ENCODE assay signal across 9 cellular contexts in the genomic region with DNA sequence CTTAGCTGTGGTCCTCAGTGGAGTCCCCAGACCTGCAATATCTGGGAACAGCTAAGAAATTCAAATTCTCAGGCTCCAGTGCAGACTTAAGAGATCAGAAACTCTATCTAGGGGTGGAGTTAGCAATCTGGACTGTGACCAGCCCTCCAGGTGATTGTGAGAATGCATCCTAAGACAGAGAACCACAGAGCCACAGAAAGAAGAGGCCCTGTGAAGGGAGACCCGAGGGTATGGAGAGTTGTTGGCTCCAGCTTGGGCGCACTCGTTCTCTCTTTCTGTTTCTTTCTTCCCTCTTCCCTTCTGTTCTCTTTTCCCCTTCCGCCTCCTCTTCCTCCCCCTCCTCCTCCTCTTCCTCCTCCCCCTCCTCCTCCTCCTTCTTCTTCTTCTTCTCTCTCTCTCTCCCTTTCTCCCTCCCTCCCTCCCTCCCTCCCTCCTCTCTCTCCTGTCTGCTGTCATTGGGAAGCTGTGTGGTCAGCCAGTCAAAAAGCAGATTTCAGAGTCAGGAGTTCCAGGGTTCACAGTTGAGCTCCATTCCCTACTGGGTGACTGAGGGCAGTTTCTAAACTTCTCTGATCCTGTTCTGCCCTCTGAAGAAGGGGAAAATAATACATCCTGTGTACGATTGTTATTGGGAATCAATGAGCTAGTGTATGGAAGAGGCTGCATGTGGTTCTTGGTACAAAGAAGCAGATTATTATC.
DNase-seq lines count a peak whose midpoint lies in the region; ATAC-seq, FAIRE-seq and TF ChIP-seq lines count a peak whose summit lies in the region.
"Had no signal": no experiment of that assay in that cellular context is flagged by ENCODE, and none has a peak within 500 bp of the region (broad histone marks: within the 10 kb centered on the region; RNA-seq: fewer than 3 reads in every experiment).

No MANE protein-coding gene starts in this region.

- H3K27ac Mint-ChIP-seq in HFFc6 = peak overlapping the region; percentile 95
- H3K27ac Mint-ChIP-seq in astrocyte (ENCODE audit: unreplicated experiment) = peak overlapping the region; percentile 98
- peak overlapping the region; percentile 87 for H3K27ac Mint-ChIP-seq in mesothelial cell of epicardium
- no peak overlapping the region for H3K27ac Mint-ChIP-seq in CD14-positive monocyte

- DNase-seq in Daoy (ENCODE audit: low read depth) = peak; percentile 85
- no peak for DNase-seq in HFFc6
- peak; percentile 54 for DNase-seq in astrocyte (ENCODE audit: low read depth)
- DNase-seq in mesothelial cell of epicardium (ENCODE audit: low spot score in 2 of 2, unreplicated experiment in 2 of 2) = no peak
- no peak for DNase-seq in left lobe of liver (ENCODE audit: low spot score)
- DNase-seq in NCI-H2107 treated with DMSO at 0.1 percent for 48 hours (lab: John Stamatoyannopoulos, UW; ENCODE audit: unreplicated experiment) = no peak
- DNase-seq in CD14-positive monocyte (ENCODE audit: low spot score) = no peak
- no peak for DNase-seq in HTR-8/SVneo (ENCODE audit: insufficient read length, low spot score)

- intact Hi-C loops in CD14-positive monocyte (cut with micrococcal nuclease) = loop anchor here (2.0 to 10.0 kb wide), 7 partner anchors 113 to 493 kb away; partner anchors contain the start of genes HYCC1 (in 1 of the 2) and IL6 (in 1 of the 2)

- H3K79me2 ChIP-seq in astrocyte (ENCODE audit: insufficient read depth, low read length) = peaks cover 2% of the 10 kb centered on the region

- H3K27me3 ChIP-seq in astrocyte (ENCODE audit: insufficient read depth, low read length) = no peaks in the 10 kb centered on the region

- peak overlapping the region; percentile 99 for H3K27ac ChIP-seq in astrocyte (ENCODE audit: low read depth, low read length)

- H3K4me3 Mint-ChIP-seq in HFFc6 (peak overlapping the region; percentile 83), astrocyte (ENCODE audit: unreplicated experiment) (no peak overlapping the region), mesothelial cell of epicardium (no peak overlapping the region), CD14-positive monocyte (peak overlapping the region in 1 of 2 donors; percentile 19)

- no peak for ATAC-seq in left lobe of liver

- H2AFZ ChIP-seq in astrocyte (ENCODE audit: low read depth, low read length) = no peak overlapping the region

- no peaks in the 10 kb centered on the region for H3K9me3 ChIP-seq in astrocyte (ENCODE audit: insufficient read depth, low read depth, low read length)

- H3K36me3 Mint-ChIP-seq in HFFc6 (ENCODE audit: low read depth) (no peaks in the 10 kb centered on the region; the same call in 1 of the 2 replicates), astrocyte (ENCODE audit: low read depth, unreplicated experiment) (no peaks in the 10 kb centered on the region), mesothelial cell of epicardium (no peaks in the 10 kb centered on the region), CD14-positive monocyte (peaks cover 0 to 2% of the 10 kb centered on the region in 2 donors)
- H3K36me3 Mint-ChIP-seq: IgD-negative memory B cell had no signal

- peaks cover 2% of the 10 kb centered on the region; the same call in 1 of the 2 replicates for H3K27me3 Mint-ChIP-seq in HFFc6 (ENCODE audit: insufficient read depth)
- no peaks in the 10 kb centered on the region for H3K27me3 Mint-ChIP-seq in astrocyte (ENCODE audit: low read depth, unreplicated experiment)
- no peaks in the 10 kb centered on the region for H3K27me3 Mint-ChIP-seq in mesothelial cell of epicardium (ENCODE audit: low read depth)
- peaks cover 31 to 39% (median 37%) of the 10 kb centered on the region in 3 donors for H3K27me3 Mint-ChIP-seq in CD14-positive monocyte (ENCODE audit: low read depth in 3 of 3)
- H3K27me3 Mint-ChIP-seq: IgD-negative memory B cell had no signal

- no peak for FAIRE-seq in astrocyte (lab: Jason Lieb, UNC)
- no peak for FAIRE-seq in HTR-8/SVneo (lab: Jason Lieb, UNC)

- peak; percentile 12; the same call in 1 of the 2 replicates for TF ChIP-seq CTCF in HFFc6 (IDR thresholded peaks at IDR 0.05)
- no peak for TF ChIP-seq CTCF in astrocyte (IDR thresholded peaks at IDR 0.05; ENCODE audit: insufficient read depth, low read depth, low read length)
- TF ChIP-seq CTCF in mesothelial cell of epicardium (IDR thresholded peaks at IDR 0.05; ENCODE audit: unreplicated experiment) = no peak
- no peak for TF ChIP-seq CTCF in CD14-positive monocyte (IDR thresholded peaks at IDR 0.05)

- H3K9me3 Mint-ChIP-seq in HFFc6 (no peaks in the 10 kb centered on the region), astrocyte (ENCODE audit: unreplicated experiment) (no peaks in the 10 kb centered on the region), mesothelial cell of epicardium (no peaks in the 10 kb centered on the region), CD14-positive monocyte (peaks cover 0 to 6% (median 0%) of the 10 kb centered on the region in 7 donors)

- peaks cover 63% of the 10 kb centered on the region for H3K4me1 ChIP-seq in astrocyte (ENCODE audit: insufficient read depth, low read length)

- peak overlapping the region; percentile 79 for H3K4me2 ChIP-seq in astrocyte (ENCODE audit: low read length)

- H3K9ac ChIP-seq in astrocyte (ENCODE audit: low read length) = peak overlapping the region; percentile 87

- peak overlapping the region; percentile 41 for H3K4me3 ChIP-seq in astrocyte (ENCODE audit: insufficient read depth, low read depth, low read length)

- H3K4me1 Mint-ChIP-seq in HFFc6 (ENCODE audit: low read depth) (peaks cover 72% of the 10 kb centered on the region), astrocyte (ENCODE audit: low read depth, unreplicated experiment) (peaks cover 53% of the 10 kb centered on the region), mesothelial cell of epicardium (peaks cover 29% of the 10 kb centered on the region), CD14-positive monocyte (peaks cover 47% of the 10 kb centered on the region)

- no peaks in the 10 kb centered on the region for H3K36me3 ChIP-seq in astrocyte (ENCODE audit: insufficient read depth, low read length)

- no peaks in the 10 kb centered on the region for H4K20me1 ChIP-seq in astrocyte (ENCODE audit: insufficient read depth, low read length)

Comparison
In these comparisons a context has a peak if more than half of its experiments do, and no peak if none do; other contexts are left out.
1. DNase-seq: peak in Daoy (single experiment) and astrocyte (single experiment); none in HFFc6 (single experiment), mesothelial cell of epicardium (0 of 2), left lobe of liver (single experiment), NCI-H2107 treated with DMSO at 0.1 percent for 48 hours (single experiment), CD14-positive monocyte (single experiment) and HTR-8/SVneo (single experiment).
2. H3K27ac Mint-ChIP-seq: peak in HFFc6 (single experiment), astrocyte (single experiment) and mesothelial cell of epicardium (single experiment); none in CD14-positive monocyte (0 of 7).